In genomic region chr5:126228934-126229333, GRCh38 we compare ENCODE assay signal across 8 cellular contexts.
"Had no signal": no experiment of that assay in that cellular context is flagged by ENCODE, and none has a peak within 500 bp of the region (broad histone marks: within the 10 kb centered on the region; RNA-seq: fewer than 3 reads in every experiment).

No MANE protein-coding gene starts in this region.

- DNase-seq: GM23248, GOT3, H7, HFFc6 had no signal

- H2AFZ ChIP-seq: GM23248 had no signal

- H3K4me1 ChIP-seq: HAP-1 had no signal

- H3K36me3 ChIP-seq: HAP-1 had no signal

- H3K9me3 ChIP-seq: HAP-1 had no signal

- H3K27ac ChIP-seq: GM23248, HL-60 had no signal

- H3K9ac ChIP-seq: GM23248 had no signal

- H3K4me3 ChIP-seq: GM23248, HAP-1 had no signal

- FAIRE-seq: HepG2 had no signal

- ATAC-seq: HCT116, HepG2 had no signal
